ENCODE assay signal across 18 cellular contexts in genomic region chr16:58614860-58615259, GRCh38. TPM values are rescaled to one million over a fixed set of nuclear protein-coding genes. Genes with fewer than 3 reads are reported as not detected.
DNase-seq lines count a peak whose midpoint lies in the region; ATAC-seq, FAIRE-seq and TF ChIP-seq lines count a peak whose summit lies in the region.
"Had no signal": no experiment of that assay in that cellular context is flagged by ENCODE, and none has a peak within 500 bp of the region (broad histone marks: within the 10 kb centered on the region; RNA-seq: fewer than 3 reads in every experiment).

No MANE protein-coding gene starts in this region.

- no peak overlapping the region for H3K4me3 Mint-ChIP-seq in activated T-cell treated with anti-CD3 and anti-CD28 coated beads, Interleukin-2, amount 50 U/mL, for 72 hours
- no peak overlapping the region for H3K4me3 Mint-ChIP-seq in WTC11

- FAIRE-seq in endothelial cell of umbilical vein (lab: Jason Lieb, UNC): peak; percentile 15
- FAIRE-seq: A549, D721Med had no signal

- peaks cover 2 to 3% of the 10 kb centered on the region in 2 donors for H3K36me3 Mint-ChIP-seq in activated T-cell treated with anti-CD3 and anti-CD28 coated beads, Interleukin-2, amount 50 U/mL, for 72 hours (ENCODE audit: insufficient read depth in 2 of 2)
- H3K36me3 Mint-ChIP-seq in WTC11: peaks cover 24% of the 10 kb centered on the region

- TF ChIP-seq CTCF in WTC11 (IDR thresholded peaks at IDR 0.05): no peak
- TF ChIP-seq CTCF in endothelial cell of umbilical vein (IDR thresholded peaks at IDR 0.05; ENCODE audit: extremely low read depth in 1 of 2, insufficient read depth in 1 of 2, low read depth in 1 of 2, low read length in 2 of 2): no peak

- ATAC-seq in activated T-cell treated with anti-CD3 and anti-CD28 coated beads, Interleukin-2, amount 50 U/mL, for 72 hours (replicated peaks in 1 of 2): no peak
- peak; percentile 55 for ATAC-seq in WTC11
- ATAC-seq in HG03378 (IDR thresholded peaks at IDR 0.05; ENCODE audit: unreplicated experiment): no peak
- ATAC-seq: A549, Right ventricle myocardium inferior had no signal

- peaks cover 19% of the 10 kb centered on the region for H3K4me1 Mint-ChIP-seq in activated T-cell treated with anti-CD3 and anti-CD28 coated beads, Interleukin-2, amount 50 U/mL, for 72 hours (ENCODE audit: low read depth)
- peaks cover 3% of the 10 kb centered on the region; the same call in 1 of the 2 replicates for H3K4me1 Mint-ChIP-seq in WTC11

- CTCF ChIA-PET in WTC11 (lab: Charles Lee): interaction anchor here (1.0 to 1.2 kb wide), 2 partner anchors 46 to 141 kb away, joined by 3 read pairs; no protein-coding TSS in a partner anchor
- CTCF ChIA-PET in endothelial cell of umbilical vein (lab: Charles Lee): no interaction called here

- no peaks in the 10 kb centered on the region for H3K9me1 ChIP-seq in endothelial cell of umbilical vein (replicated peaks; ENCODE audit: control insufficient read depth, extremely low read depth, insufficient read depth, low read length)

- H3K9ac ChIP-seq in endothelial cell of umbilical vein (replicated peaks; ENCODE audit: extremely low read depth, insufficient read depth, low read length): no peak overlapping the region

- intact Hi-C loops in endothelial cell of umbilical vein (cut with micrococcal nuclease): no loop called here

- no peaks in the 10 kb centered on the region for H3K27me3 ChIP-seq in endothelial cell of umbilical vein (ENCODE audit: control insufficient read depth in 2 of 2, insufficient read depth in 2 of 2, low read length in 2 of 2)

- POLR2A ChIA-PET in WTC11 (lab: Charles Lee) (interaction anchor here (0.7 kb wide), 1 partner anchor 53 kb away, joined by 3 read pairs; no protein-coding TSS in a partner anchor), endothelial cell of umbilical vein (lab: Charles Lee) (no interaction called here)

- H3K4me3 ChIP-seq in endothelial cell of umbilical vein (replicated peaks in 1 of 3; ENCODE audit: insufficient read depth in 1 of 3, low read depth in 1 of 3, low read length in 3 of 3): no peak overlapping the region
- H3K4me3 ChIP-seq: A549, PC-9 had no signal

- peak overlapping the region; percentile 94 for H3K27ac Mint-ChIP-seq in activated T-cell treated with anti-CD3 and anti-CD28 coated beads, Interleukin-2, amount 50 U/mL, for 72 hours
- no peak overlapping the region for H3K27ac Mint-ChIP-seq in WTC11

- no peaks in the 10 kb centered on the region for H3K9me3 ChIP-seq in endothelial cell of umbilical vein (replicated peaks; ENCODE audit: control insufficient read depth, insufficient read depth, low read length)
- H3K9me3 ChIP-seq: A549 had no signal

- no peak overlapping the region for H3K27ac ChIP-seq in endothelial cell of umbilical vein (ENCODE audit: insufficient read depth, low read depth, low read length)
- H3K27ac ChIP-seq: A549, PC-9 had no signal

- no peak for TF ChIP-seq POLR2A in endothelial cell of umbilical vein (IDR thresholded peaks at IDR 0.05; ENCODE audit: low read depth, low read length)

- H3K79me2 ChIP-seq in endothelial cell of umbilical vein (ENCODE audit: control insufficient read depth, insufficient read depth, low read length): peaks cover 98% of the 10 kb centered on the region

- no peaks in the 10 kb centered on the region for H3K4me1 ChIP-seq in endothelial cell of umbilical vein (ENCODE audit: control insufficient read depth, extremely low read depth, insufficient read depth, low read length)

- no peaks in the 10 kb centered on the region for H4K20me1 ChIP-seq in endothelial cell of umbilical vein (replicated peaks; ENCODE audit: control insufficient read depth, extremely low read depth, insufficient read depth, low read length)

- no peaks in the 10 kb centered on the region for H3K9me3 Mint-ChIP-seq in activated T-cell treated with anti-CD3 and anti-CD28 coated beads, Interleukin-2, amount 50 U/mL, for 72 hours
- no peaks in the 10 kb centered on the region for H3K9me3 Mint-ChIP-seq in WTC11
- H3K9me3 Mint-ChIP-seq: CD4-positive, CD25-positive, alpha-beta regulatory T cell had no signal

- BruUV-seq in endothelial cell of umbilical vein (replicated peaks; lab: Mats Ljungman, UMichigan): no TSS peak

- H3K27me3 Mint-ChIP-seq in activated T-cell treated with anti-CD3 and anti-CD28 coated beads, Interleukin-2, amount 50 U/mL, for 72 hours (ENCODE audit: low read depth): no peaks in the 10 kb centered on the region
- H3K27me3 Mint-ChIP-seq in WTC11 (ENCODE audit: low read depth): no peaks in the 10 kb centered on the region
- H3K27me3 Mint-ChIP-seq: CD4-positive, CD25-positive, alpha-beta regulatory T cell had no signal

- no peak overlapping the region for H3K4me2 ChIP-seq in endothelial cell of umbilical vein (ENCODE audit: insufficient read depth, low read length)
- H3K4me2 ChIP-seq: A549, PC-9 had no signal

- H2AFZ ChIP-seq in endothelial cell of umbilical vein (ENCODE audit: low read depth, low read length): no peak overlapping the region
- H2AFZ ChIP-seq: PC-9 had no signal

- DNase-seq in activated T-cell treated with anti-CD3 and anti-CD28 coated beads, Interleukin-2, amount 50 U/mL, for 72 hours: no peak
- DNase-seq in activated T-cell treated with anti-CD3 and anti-CD28 coated beads for 4 hours (no peak), WTC11 (ENCODE audit: low spot score) (no peak), endothelial cell of umbilical vein (ENCODE audit: low read depth, low spot score) (no peak), ureter (ENCODE audit: low spot score) (no peak), iPS-NIHi7 (ENCODE audit: extremely low spot score) (no peak)
- DNase-seq: AML-193; CD4-positive, CD25-positive, alpha-beta regulatory T cell; H7; Karpas-422; NCI-H187 treated with DMSO at 0.1 percent for 48 hours; NCI-H446; NCI-H748 treated with DMSO at 0.1 percent for 48 hours; PC-9 had no signal

- H3K36me3 ChIP-seq in endothelial cell of umbilical vein (ENCODE audit: control insufficient read depth in 2 of 2, extremely low read depth in 1 of 2, insufficient read depth in 2 of 2, low read length in 2 of 2): peaks cover 3 to 8% of the 10 kb centered on the region in 2 experiments

- dilution Hi-C loops in endothelial cell of umbilical vein (cut with MboI; ENCODE audit: extremely low pct_ligation_motif_present, low sequenced_read_pairs): no loop called here

TF ChIP-seq in WTC11, 78 proteins besides CTCF, POLR2A, EP300 and RAD21 (continues in another document):
- TF ChIP-seq, protein P1, sequence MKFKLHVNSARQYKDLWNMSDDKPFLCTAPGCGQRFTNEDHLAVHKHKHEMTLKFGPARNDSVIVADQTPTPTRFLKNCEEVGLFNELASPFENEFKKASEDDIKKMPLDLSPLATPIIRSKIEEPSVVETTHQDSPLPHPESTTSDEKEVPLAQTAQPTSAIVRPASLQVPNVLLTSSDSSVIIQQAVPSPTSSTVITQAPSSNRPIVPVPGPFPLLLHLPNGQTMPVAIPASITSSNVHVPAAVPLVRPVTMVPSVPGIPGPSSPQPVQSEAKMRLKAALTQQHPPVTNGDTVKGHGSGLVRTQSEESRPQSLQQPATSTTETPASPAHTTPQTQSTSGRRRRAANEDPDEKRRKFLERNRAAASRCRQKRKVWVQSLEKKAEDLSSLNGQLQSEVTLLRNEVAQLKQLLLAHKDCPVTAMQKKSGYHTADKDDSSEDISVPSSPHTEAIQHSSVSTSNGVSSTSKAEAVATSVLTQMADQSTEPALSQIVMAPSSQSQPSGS (CRISPR knock-in tag; IDR thresholded peaks at IDR 0.05; ENCODE audit: borderline replicate concordance, low read depth): no peak
- TF ChIP-seq ZNF138 (CRISPR knock-in tag; conservative IDR thresholded peaks at IDR 0.05): no peak
- no peak for TF ChIP-seq HMGA2 (CRISPR knock-in tag; IDR thresholded peaks at IDR 0.05)
- no peak for TF ChIP-seq ETV6 (CRISPR knock-in tag; IDR thresholded peaks at IDR 0.05)
- no peak for TF ChIP-seq RORB (CRISPR knock-in tag; IDR thresholded peaks at IDR 0.05)
- TF ChIP-seq PRRX2 (CRISPR knock-in tag; IDR thresholded peaks at IDR 0.05): no peak
- TF ChIP-seq KAT7 (CRISPR knock-in tag; IDR thresholded peaks at IDR 0.05; ENCODE audit: borderline replicate concordance): no peak

TF ChIP-seq in endothelial cell of umbilical vein, 7 proteins besides CTCF, POLR2A, EP300 and RAD21:
- TF ChIP-seq EZH2 (IDR thresholded peaks at IDR 0.05; ENCODE audit: borderline replicate concordance, low read depth, low read length, severe bottlenecking) (no peak), FOS (IDR thresholded peaks at IDR 0.05; ENCODE audit: borderline replicate concordance, insufficient read depth, low read length) (no peak), JUN (IDR thresholded peaks at IDR 0.05; ENCODE audit: borderline replicate concordance, insufficient read depth, insufficient read length, low read depth) (no peak), POLR2AphosphoS5 (IDR thresholded peaks at IDR 0.05; ENCODE audit: insufficient read depth, low read depth, low read length) (no peak), GATA2 (IDR thresholded peaks at IDR 0.05; ENCODE audit: insufficient read depth, insufficient read length, low read depth, low read length) (no peak), MYC (IDR thresholded peaks at IDR 0.05; ENCODE audit: low read depth, low read length) (no peak)
- TF ChIP-seq, protein P2, sequence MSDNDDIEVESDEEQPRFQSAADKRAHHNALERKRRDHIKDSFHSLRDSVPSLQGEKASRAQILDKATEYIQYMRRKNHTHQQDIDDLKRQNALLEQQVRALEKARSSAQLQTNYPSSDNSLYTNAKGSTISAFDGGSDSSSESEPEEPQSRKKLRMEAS (IDR thresholded peaks at IDR 0.05; ENCODE audit: insufficient read depth, insufficient read length): no peak

RNA-seq across cellular contexts. Expression of gene CNOT1, which starts 14.8 kb away (rescaled TPM):
- 100 to 1,000 TPM; 295 to 315 TPM for total RNA-seq in activated T-cell treated with anti-CD3 and anti-CD28 coated beads, Interleukin-2, amount 50 U/mL, for 72 hours
- total RNA-seq in WTC11 (2021): 278 to 314 TPM (median 283 TPM) in 3 replicates
- 150 and 151 TPM in 2 replicates for total RNA-seq in endothelial cell of umbilical vein
- polyA plus RNA-seq in endothelial cell of umbilical vein: 129 and 142 TPM in 2 replicates
- polyA plus RNA-seq in endothelial cell of umbilical vein (2011; cell fraction: cytosol; rRNA removed): 115 and 122 TPM in 2 replicates
- polyA plus RNA-seq in endothelial cell of umbilical vein (2011; cell fraction: nucleus; rRNA removed): 254 and 261 TPM in 2 replicates
- polyA plus RNA-seq in endothelial cell of umbilical vein (2012): 101 and 128 TPM in 2 replicates
- 718 and 765 TPM in 2 replicates for polyA minus RNA-seq in endothelial cell of umbilical vein
- polyA minus RNA-seq in endothelial cell of umbilical vein (2011; cell fraction: cytosol; rRNA and poly(A)+ RNA removed): 315 TPM
- 289 and 426 TPM in 2 replicates for polyA minus RNA-seq in endothelial cell of umbilical vein (2011; cell fraction: nucleus; rRNA and poly(A)+ RNA removed)
- 230 TPM for total RNA-seq in ureter
